ENCODE assay signal across 13 cellular contexts in genomic region chr11:11400635-11401232, GRCh38. TPM values are rescaled to one million over a fixed set of nuclear protein-coding genes. Genes with fewer than 3 reads are reported as not detected.
DNase-seq lines count a peak whose midpoint lies in the region; ATAC-seq and TF ChIP-seq lines count a peak whose summit lies in the region.
"Had no signal": no experiment of that assay in that cellular context is flagged by ENCODE, and none has a peak within 500 bp of the region (broad histone marks: within the 10 kb centered on the region; RNA-seq: fewer than 3 reads in every experiment).

No MANE protein-coding gene starts in this region.

- H3K4me3 ChIP-seq in GM23338 = no peak overlapping the region
- H3K4me3 ChIP-seq in ascending aorta = no peak overlapping the region
- H3K4me3 ChIP-seq: esophagus squamous epithelium, right lobe of liver had no signal

- ATAC-seq in GM23338 (peak; percentile 82), GM19452 (IDR thresholded peaks at IDR 0.05; ENCODE audit: unreplicated experiment) (no peak), GM18861 (IDR thresholded peaks at IDR 0.05; ENCODE audit: unreplicated experiment) (no peak), HG03439 (IDR thresholded peaks at IDR 0.05; ENCODE audit: unreplicated experiment) (no peak)

- H3K9me2 ChIP-seq in GM23338 (ENCODE audit: insufficient read depth) = no peaks in the 10 kb centered on the region

- H3K27ac ChIP-seq in GM23338 (ENCODE audit: low read depth) (no peak overlapping the region), ascending aorta (no peak overlapping the region)
- H3K27ac ChIP-seq: esophagus squamous epithelium, right lobe of liver had no signal

- H3K4me1 ChIP-seq in GM23338 (ENCODE audit: insufficient read depth) (peaks cover 10% of the 10 kb centered on the region), ascending aorta (peaks cover 5 to 20% of the 10 kb centered on the region in 2 donors)
- H3K4me1 ChIP-seq: right lobe of liver had no signal

- H2AFZ ChIP-seq in GM23338 = no peak overlapping the region

- H3K9me3 ChIP-seq in ascending aorta = no peaks in the 10 kb centered on the region
- H3K9me3 ChIP-seq: esophagus squamous epithelium, right lobe of liver had no signal

- in situ Hi-C loops in SK-MEL-5 (cut with HindIII; ENCODE audit: low pct_unique_long_range_greater_than_20kb, low sequenced_read_pairs) = no loop called here

- no peak overlapping the region for H3K4me3 Mint-ChIP-seq in GM23338

- intact Hi-C loops in ascending aorta (cut with DNase I) = no loop called here

- TF ChIP-seq CTCF in GM23338 (conservative IDR thresholded peaks at IDR 0.05; ENCODE audit: low read depth in 2 of 2) (peak; percentile 65 to 82), ascending aorta (IDR thresholded peaks at IDR 0.05) (no peak)

- peaks cover 20% of the 10 kb centered on the region for H3K4me1 Mint-ChIP-seq in GM23338

- no peaks in the 10 kb centered on the region for H3K9me3 Mint-ChIP-seq in GM23338

- no peak overlapping the region for H3K4me2 ChIP-seq in GM23338

- H4K20me1 ChIP-seq in GM23338 (replicated peaks; ENCODE audit: insufficient read depth) = no peaks in the 10 kb centered on the region

- H3K79me2 ChIP-seq in GM23338 (replicated peaks; ENCODE audit: insufficient read depth) = no peaks in the 10 kb centered on the region

- H3K27ac Mint-ChIP-seq in GM23338 = no peak overlapping the region

- peaks cover 9% of the 10 kb centered on the region for H3K27me3 Mint-ChIP-seq in GM23338 (ENCODE audit: insufficient read depth, low read depth, poor library complexity)

- no peaks in the 10 kb centered on the region for H3F3A ChIP-seq in GM23338 (replicated peaks; ENCODE audit: low read depth)

- DNase-seq in Daoy (ENCODE audit: low read depth) (peak; percentile 29), GM23338 (ENCODE audit: low spot score) (peak; percentile 75), SK-MEL-5 (ENCODE audit: low read depth, low spot score) (peak; percentile 71), iPS-NIHi7 (ENCODE audit: extremely low spot score) (peak; percentile 80), ascending aorta (ENCODE audit: low spot score in 2 of 2) (no peak)
- DNase-seq: aorta, esophagus squamous epithelium, NCI-H1436, right lobe of liver, Right ventricle myocardium superior had no signal

- no peaks in the 10 kb centered on the region for H3K36me3 Mint-ChIP-seq in GM23338 (ENCODE audit: low read depth)

- H3K36me3 ChIP-seq in GM23338 (ENCODE audit: insufficient read depth) (no peaks in the 10 kb centered on the region), ascending aorta (no peaks in the 10 kb centered on the region)
- H3K36me3 ChIP-seq: esophagus squamous epithelium, right lobe of liver had no signal

- H3K27me3 ChIP-seq in GM23338 (ENCODE audit: insufficient read depth) = no peaks in the 10 kb centered on the region
- no peaks in the 10 kb centered on the region for H3K27me3 ChIP-seq in ascending aorta
- H3K27me3 ChIP-seq: right lobe of liver had no signal

TF ChIP-seq in GM23338, 12 proteins besides CTCF, POLR2A, EP300 and RAD21:
- TF ChIP-seq STAT1 (IDR thresholded peaks at IDR 0.05; ENCODE audit: unreplicated experiment) (no peak), EZH2 (IDR thresholded peaks at IDR 0.05; ENCODE audit: low read depth, unreplicated experiment) (no peak), POLR2AphosphoS5 (IDR thresholded peaks at IDR 0.05; ENCODE audit: low read depth) (no peak), ZNF114 (CRISPR knock-in tag; IDR thresholded peaks at IDR 0.05) (no peak), ZNF331 (CRISPR knock-in tag; IDR thresholded peaks at IDR 0.05; ENCODE audit: low read depth) (no peak), ETS1 (IDR thresholded peaks at IDR 0.05) (no peak), NANOG (IDR thresholded peaks at IDR 0.05; ENCODE audit: borderline replicate concordance) (no peak), ZNF462 (CRISPR knock-in tag; IDR thresholded peaks at IDR 0.05) (no peak), JUNB (IDR thresholded peaks at IDR 0.05; ENCODE audit: unreplicated experiment) (no peak), EZH2phosphoT487 (IDR thresholded peaks at IDR 0.05; ENCODE audit: unreplicated experiment) (no peak)
TF ChIP-seq in GM23338: peak in this region for 0.

RNA-seq across cellular contexts. Expression of gene CSNK2A3, which starts 47.7 kb away (rescaled TPM):
- 1.3 and 2.4 TPM in 2 replicates for total RNA-seq in Daoy (2014; rRNA removed; shearing (Covaris generic))
- total RNA-seq in GM23338 (2014; rRNA removed; shearing (Covaris generic)) = 4.1 and 4.8 TPM in 2 replicates
- 0.33 and 0.91 TPM in 2 replicates for polyA plus RNA-seq in GM23338 (2016; fragmentation: Nextera tagmentation; extraction: Ambion mirVana)
- 1.8 and 2.2 TPM in 2 replicates for total RNA-seq in SK-MEL-5 (2014; rRNA removed; shearing (Covaris generic))
- polyA plus RNA-seq in SK-MEL-5 (2015; cell fraction: cytosol; rRNA removed) = 1.0 and 2.0 TPM in 2 replicates
- polyA plus RNA-seq in SK-MEL-5 (2015; cell fraction: nucleus; rRNA removed) = 0.16 and 0.76 TPM in 2 replicates
- 0.53 TPM for total RNA-seq in ascending aorta

Comparison
In these comparisons a context has a peak if more than half of its experiments do, and no peak if none do; other contexts are left out.
1. DNase-seq: peak in Daoy (single experiment), GM23338 (single experiment), SK-MEL-5 (single experiment) and iPS-NIHi7 (single experiment); none in ascending aorta (0 of 2).
2. CTCF ChIP-seq: peak in GM23338 (2 of 2); none in ascending aorta (0 of 3).